22 cellular contexts compared by ENCODE assay signal in genomic region chr22:48707749-48708557, GRCh38.
"Had no signal": no experiment of that assay in that cellular context is flagged by ENCODE, and none has a peak within 500 bp of the region (broad histone marks: within the 10 kb centered on the region; RNA-seq: fewer than 3 reads in every experiment).

No MANE protein-coding gene starts in this region.

- H3K9me3 Mint-ChIP-seq: activated CD4-positive, alpha-beta T cell treated with anti-CD3 and anti-CD28 coated beads, Interleukin-2, amount 10 ng/mL, durations not matched to agents 24 days and 14 days; activated T-cell treated with anti-CD3 and anti-CD28 coated beads, Interleukin-2, amount 50 U/mL, for 72 hours; endodermal cell; naive thymus-derived CD8-positive, alpha-beta T cell; stimulated activated naive CD8-positive, alpha-beta T cell treated with anti-CD3 and anti-CD28 coated beads, Interleukin-15, Interleukin-2, amounts not matched to agents 100 ng/mL and 50 ng/mL, for 24 hours had no signal

- H3K9me3 ChIP-seq: body of pancreas, transverse colon, vagina had no signal

- H3K4me3 Mint-ChIP-seq: activated CD4-positive, alpha-beta T cell treated with anti-CD3 and anti-CD28 coated beads, Interleukin-2, amount 10 ng/mL, durations not matched to agents 24 days and 14 days; activated CD8-positive, alpha-beta T cell treated with anti-CD3 and anti-CD28 coated beads, Interleukin-2, amount 10 ng/mL, durations not matched to agents 7 days and 5 days; activated naive CD8-positive, alpha-beta T cell; activated T-cell treated with anti-CD3 and anti-CD28 coated beads, Interleukin-2, amount 50 U/mL, for 72 hours; endodermal cell; naive thymus-derived CD8-positive, alpha-beta T cell; stimulated activated naive CD8-positive, alpha-beta T cell treated with anti-CD3 and anti-CD28 coated beads, Interleukin-15, Interleukin-2, amounts not matched to agents 100 ng/mL and 50 ng/mL, for 24 hours had no signal

- H3K27me3 ChIP-seq: body of pancreas, foreskin keratinocyte, transverse colon, vagina had no signal

- H3K4me1 ChIP-seq: foreskin keratinocyte, transverse colon, vagina had no signal

- FAIRE-seq: colon, keratinocyte had no signal

- H3K4me1 Mint-ChIP-seq: activated CD4-positive, alpha-beta T cell treated with anti-CD3 and anti-CD28 coated beads, Interleukin-2, amount 10 ng/mL, durations not matched to agents 24 days and 14 days; naive thymus-derived CD8-positive, alpha-beta T cell had no signal

- H3K27ac ChIP-seq: body of pancreas, epithelial cell of prostate, foreskin keratinocyte, skin epidermis, transverse colon, vagina had no signal

- H3K27me3 Mint-ChIP-seq: activated CD4-positive, alpha-beta T cell treated with anti-CD3 and anti-CD28 coated beads, Interleukin-2, amount 10 ng/mL, durations not matched to agents 24 days and 14 days; activated naive CD8-positive, alpha-beta T cell; stimulated activated naive CD8-positive, alpha-beta T cell treated with anti-CD3 and anti-CD28 coated beads, Interleukin-15, Interleukin-2, amounts not matched to agents 100 ng/mL and 50 ng/mL, for 24 hours had no signal

- H3K4me3 ChIP-seq: body of pancreas, skin epidermis, transverse colon, vagina had no signal

- H3K36me3 ChIP-seq: transverse colon, vagina had no signal

- H3K27ac Mint-ChIP-seq: activated CD4-positive, alpha-beta T cell treated with anti-CD3 and anti-CD28 coated beads, Interleukin-2, amount 10 ng/mL, durations not matched to agents 24 days and 14 days; activated CD8-positive, alpha-beta T cell treated with anti-CD3 and anti-CD28 coated beads, Interleukin-2, amount 10 ng/mL, durations not matched to agents 7 days and 5 days; activated naive CD8-positive, alpha-beta T cell; activated T-cell treated with anti-CD3 and anti-CD28 coated beads, Interleukin-2, amount 50 U/mL, for 72 hours; endodermal cell; stimulated activated naive CD8-positive, alpha-beta T cell treated with anti-CD3 and anti-CD28 coated beads, Interleukin-15, Interleukin-2, amounts not matched to agents 100 ng/mL and 50 ng/mL, for 24 hours had no signal

- H3K36me3 Mint-ChIP-seq: activated naive CD8-positive, alpha-beta T cell; naive thymus-derived CD8-positive, alpha-beta T cell had no signal

- DNase-seq: activated CD4-positive, alpha-beta T cell treated with anti-CD3 and anti-CD28 coated beads, Interleukin-2, amount 10 ng/mL, durations not matched to agents 24 days and 14 days; activated CD8-positive, alpha-beta T cell treated with anti-CD3 and anti-CD28 coated beads, Interleukin-2, amount 10 ng/mL, durations not matched to agents 7 days and 5 days; activated T-cell treated with anti-CD3 and anti-CD28 coated beads, Interleukin-2, amount 50 U/mL, for 72 hours; amygdala; body of pancreas; foreskin keratinocyte; mesendoderm; retina; stimulated activated CD4-positive, alpha-beta T cell treated with anti-CD3 and anti-CD28 coated beads, Interleukin-15, amount 100 ng/mL, for 24 hours; stimulated activated CD4-positive, alpha-beta T cell treated with anti-CD3 and anti-CD28 coated beads, Interleukin-2, amount 100 ng/mL, for 48 hours; T-helper 1 cell; T-helper 9 cell; transverse colon had no signal
